14 cellular contexts compared by ENCODE assay signal in genomic region chr11:133790995-133791394, GRCh38. TPM values are rescaled to one million over a fixed set of nuclear protein-coding genes. Genes with fewer than 3 reads are reported as not detected.
DNase-seq lines count a peak whose midpoint lies in the region; FAIRE-seq and TF ChIP-seq lines count a peak whose summit lies in the region.
"Had no signal": no experiment of that assay in that cellular context is flagged by ENCODE, and none has a peak within 500 bp of the region (broad histone marks: within the 10 kb centered on the region; RNA-seq: fewer than 3 reads in every experiment).

No MANE protein-coding gene starts in this region.

- H3K9ac ChIP-seq in mesendoderm (ENCODE audit: low read length): no peak overlapping the region
- H3K9ac ChIP-seq: GM23248 had no signal

- no peak for TF ChIP-seq POLR2A in GM12891 (IDR thresholded peaks at IDR 0.05; ENCODE audit: low read depth, low read length)

- H4K5ac ChIP-seq in mesendoderm (ENCODE audit: low read length): no peak overlapping the region

- no peak overlapping the region for H3K4me3 ChIP-seq in mesendoderm (ENCODE audit: low read length)
- H3K4me3 ChIP-seq: GM12878, GM23248 had no signal

- H3K27ac ChIP-seq in mesendoderm (ENCODE audit: low read depth, low read length): no peak overlapping the region
- H3K27ac ChIP-seq: C4-2B, GM23248 had no signal

- H3K4ac ChIP-seq in mesendoderm (ENCODE audit: low read depth, low read length): no peak overlapping the region

- H3K79me2 ChIP-seq in mesendoderm (ENCODE audit: control insufficient read depth, insufficient read depth, low read length): no peaks in the 10 kb centered on the region

- FAIRE-seq in GM12891 (lab: Jason Lieb, UNC): no peak
- FAIRE-seq: GM12878 had no signal

- H3K27me3 ChIP-seq in mesendoderm (ENCODE audit: insufficient read depth, low read length, poor library complexity): no peaks in the 10 kb centered on the region

- no peak overlapping the region for H2BK5ac ChIP-seq in mesendoderm (ENCODE audit: low read length)

- H2AK5ac ChIP-seq in mesendoderm (ENCODE audit: low read length): no peak overlapping the region

- H3K23ac ChIP-seq in mesendoderm (ENCODE audit: low read length): no peak overlapping the region

- H2BK120ac ChIP-seq in mesendoderm (ENCODE audit: low read depth, low read length): no peak overlapping the region

- H2BK15ac ChIP-seq in mesendoderm (replicated peaks; ENCODE audit: low read depth): no peak overlapping the region

- no peak overlapping the region for H3K56ac ChIP-seq in mesendoderm (ENCODE audit: low read length)

- no peak overlapping the region for H4K8ac ChIP-seq in mesendoderm (ENCODE audit: low read depth, low read length)

- DNase-seq in NCI-H345 (lab: John Stamatoyannopoulos, UW): peak; percentile 24
- no peak for DNase-seq in NCI-H345 treated with DMSO at 0.1 percent for 48 hours (lab: John Stamatoyannopoulos, UW; ENCODE audit: unreplicated experiment)
- DNase-seq in ELF-1 (ENCODE audit: low read depth, low spot score): peak; percentile 82
- DNase-seq in NCI-H2107 (lab: John Stamatoyannopoulos, UW): peak; percentile 7
- DNase-seq in mesendoderm: peak; percentile 23
- DNase-seq in activated CD8-positive, alpha-beta memory T cell treated with anti-CD3 and anti-CD28 coated beads for 24 hours: no peak
- DNase-seq in activated effector memory CD4-positive, alpha-beta T cell treated with Interleukin-2 at 50 U/mL for 16 hours: no peak
- no peak for DNase-seq in GM12891 (ENCODE audit: insufficient read length, low spot score)
- DNase-seq: ACHN; CD4-positive, alpha-beta memory T cell; GM23248; H7 had no signal

- H3K36me3 ChIP-seq in mesendoderm (ENCODE audit: control insufficient read depth, insufficient read depth, low read length): no peaks in the 10 kb centered on the region

- no CpG with 5 or more reads among the region's 5 CpGs for WGBS in mesendoderm (ENCODE audit: extremely low coverage, insufficient coverage, low lambda C conversion rate)

- no peaks in the 10 kb centered on the region for H3K79me1 ChIP-seq in mesendoderm (ENCODE audit: low read length)

- H3K4me2 ChIP-seq in mesendoderm (ENCODE audit: low read length): no peak overlapping the region

- no peak overlapping the region for H3K18ac ChIP-seq in mesendoderm (ENCODE audit: low read length)

- no peaks in the 10 kb centered on the region for H3K4me1 ChIP-seq in mesendoderm (ENCODE audit: control insufficient read depth, low read depth, low read length)

TF ChIP-seq in GM12891, 5 proteins besides CTCF, POLR2A, EP300 and RAD21:
- no peak for TF ChIP-seq POU2F2 (IDR thresholded peaks at IDR 0.05; ENCODE audit: low read depth, low read length)
- no peak for TF ChIP-seq POLR2AphosphoS5 (IDR thresholded peaks at IDR 0.05; ENCODE audit: low read depth, low read length)
- no peak for TF ChIP-seq TAF1 (IDR thresholded peaks at IDR 0.05; ENCODE audit: low read depth, low read length)
- no peak for TF ChIP-seq SPI1 (IDR thresholded peaks at IDR 0.05; ENCODE audit: low read depth, low read length)
- TF ChIP-seq PAX5 (IDR thresholded peaks at IDR 0.05; ENCODE audit: insufficient read depth, low read length, severe bottlenecking): no peak

RNA-seq across cellular contexts. Expression of gene SPATA19, which starts 54.3 kb away (rescaled TPM):
- not detected for polyA plus RNA-seq in mesendoderm (2013, experiment 1 of 2)
- polyA plus RNA-seq in mesendoderm (2013, experiment 2 of 2): not detected
- polyA plus RNA-seq in GM12891 (2012; ENCODE audit: low read depth, missing spikeins): 0.12 TPM
- polyA plus RNA-seq: CD4-positive, alpha-beta memory T cell; GM12878; GM23248 had no signal

Comparison
In these comparisons a context has a peak if more than half of its experiments do, and no peak if none do; other contexts are left out.
1. DNase-seq: peak in NCI-H345 (single experiment), ELF-1 (single experiment), NCI-H2107 (single experiment) and mesendoderm (single experiment); none in NCI-H345 treated with DMSO at 0.1 percent for 48 hours (single experiment), activated CD8-positive, alpha-beta memory T cell treated with anti-CD3 and anti-CD28 coated beads for 24 hours (single experiment), activated effector memory CD4-positive, alpha-beta T cell treated with Interleukin-2 at 50 U/mL for 16 hours (single experiment) and GM12891 (single experiment).